23 cellular contexts compared by ENCODE assay signal in the genomic region with DNA sequence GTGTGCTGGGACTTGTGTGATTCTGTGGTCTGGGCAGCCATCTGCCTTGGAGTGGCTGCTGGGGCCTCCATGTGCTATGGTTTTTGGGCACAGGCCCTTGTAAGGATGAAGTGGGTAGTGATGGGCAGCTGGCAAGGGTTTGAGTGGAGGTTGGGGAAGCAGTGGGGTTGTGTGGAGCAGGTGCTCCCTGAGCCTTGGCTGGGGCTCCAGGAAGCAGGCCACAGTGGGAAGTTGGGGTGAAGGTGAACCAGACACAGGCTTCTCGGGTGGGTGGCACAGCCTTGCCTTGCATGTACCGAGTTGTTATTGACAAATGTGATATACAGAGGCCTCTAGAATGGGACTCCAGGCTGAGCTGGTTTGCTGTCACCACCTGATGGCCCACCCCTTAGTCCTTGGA.
"Had no signal": no experiment of that assay in that cellular context is flagged by ENCODE, and none has a peak within 500 bp of the region (broad histone marks: within the 10 kb centered on the region; RNA-seq: fewer than 3 reads in every experiment).

No MANE protein-coding gene starts in this region.

- H3K36me3 ChIP-seq: adrenal gland had no signal

- ATAC-seq: activated CD8-positive, alpha-beta T cell treated with anti-CD3 and anti-CD28 coated beads, Interleukin-2, amount 10 ng/mL, durations not matched to agents 7 days and 5 days; T-cell had no signal

- H3K9me3 ChIP-seq: adrenal gland had no signal

- H3K27me3 ChIP-seq: adrenal gland had no signal

- DNase-seq: activated B cell treated with CpG ODN at 0.5 μM for 24 hours; activated CD8-positive, alpha-beta memory T cell treated with anti-CD3 and anti-CD28 coated beads, Interleukin-2, amount 50 U/mL, for 48 hours; activated CD8-positive, alpha-beta T cell treated with anti-CD3 and anti-CD28 coated beads, Interleukin-2, amount 10 ng/mL, durations not matched to agents 7 days and 5 days; activated naive CD4-positive, alpha-beta T cell treated with anti-CD3 and anti-CD28 coated beads, Interleukin-2, amount 50 U/mL, for 16 hours; activated naive CD8-positive, alpha-beta T cell treated with anti-CD3 and anti-CD28 coated beads, Interleukin-2, amount 10 ng/mL, durations not matched to agents 7 days and 5 days; activated T-cell treated with anti-CD3 and anti-CD28 coated beads, Interleukin-2, amount 50 U/mL, for 1 hour; anterior cingulate cortex; NCI-H1092; NCI-H1417 treated with DMSO at 0.1 percent for 48 hours; NCI-H1694; NCI-H2029; NCI-H2107; NCI-H2171 treated with DMSO at 0.1 percent for 48 hours; NCI-H226; NCI-H510A; NCI-H526 treated with DMSO at 0.1 percent for 48 hours; NCI-H82; T-cell; T-helper 2 cell; T1000 had no signal

- H3K4me1 ChIP-seq: adrenal gland had no signal

- H3K4me3 ChIP-seq: adrenal gland, SK-N-MC had no signal

- H3K27ac ChIP-seq: adrenal gland, KMS-11, SK-N-MC had no signal
